8 cellular contexts compared by ENCODE assay signal in the genomic region with DNA sequence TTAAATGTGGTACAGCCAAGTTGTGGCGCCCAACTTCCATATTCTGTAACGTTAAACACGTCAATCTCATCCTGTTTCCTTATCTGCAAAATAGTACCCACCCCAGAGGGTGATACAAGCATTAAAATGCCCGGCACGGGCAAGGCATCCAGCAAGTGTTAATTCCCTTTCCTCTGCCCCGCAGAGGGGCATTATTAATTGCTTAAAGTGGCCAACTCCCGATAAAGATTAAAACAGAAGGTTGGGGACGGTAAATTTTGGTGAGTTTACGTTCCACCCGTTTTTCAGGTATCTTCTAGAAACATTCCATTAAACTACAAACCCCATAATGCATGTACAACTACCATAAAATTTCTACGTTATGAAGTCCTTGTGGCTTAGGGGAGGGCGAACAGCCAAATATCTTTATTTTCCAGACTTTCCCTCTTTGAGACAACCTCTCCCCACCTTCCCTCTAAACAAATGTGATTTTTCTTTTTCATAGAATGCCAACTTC. TPM values are rescaled to one million over a fixed set of nuclear protein-coding genes. Genes with fewer than 3 reads are reported as not detected.
DNase-seq lines count a peak whose midpoint lies in the region; ATAC-seq, FAIRE-seq and TF ChIP-seq lines count a peak whose summit lies in the region.

No MANE protein-coding gene starts in this region.

- peaks cover 13% of the 10 kb centered on the region for H3K36me3 ChIP-seq in ACC112 (ENCODE audit: insufficient read depth, low read length)

- peak overlapping the region; percentile 94 for H3K4me3 ChIP-seq in ACC112 (ENCODE audit: low read depth, low read length)

- H3K79me2 ChIP-seq in ACC112 (ENCODE audit: control insufficient read depth, insufficient read depth, low read length, unreplicated experiment) = peaks cover 42% of the 10 kb centered on the region

- H3K4me3 Mint-ChIP-seq in naive B cell = peak overlapping the region; percentile 89 to 100 (median 98)

- no peaks in the 10 kb centered on the region for H3K9me3 Mint-ChIP-seq in naive B cell

- no peak for DNase-seq in GM12891 (ENCODE audit: insufficient read length, low spot score)
- peak; percentile 48 for DNase-seq in SW480 (ENCODE audit: low spot score)
- peak; percentile 27 for DNase-seq in effector CD4-positive, alpha-beta T cell
- peak; percentile 39 for DNase-seq in naive B cell
- DNase-seq in epidermal melanocyte (ENCODE audit: insufficient read length, low spot score) = no peak
- no peak for DNase-seq in COLO668 (lab: John Stamatoyannopoulos, UW; ENCODE audit: unreplicated experiment)

- ATAC-seq in naive B cell (ENCODE audit: low read depth in 2 of 2) (no peak), GM18519 (IDR thresholded peaks at IDR 0.05; ENCODE audit: low FRiP score, unreplicated experiment) (no peak)

- peaks cover 8% of the 10 kb centered on the region for H3K4me1 ChIP-seq in ACC112 (ENCODE audit: control insufficient read depth, insufficient read depth, low read length, unreplicated experiment)

- no peaks in the 10 kb centered on the region for H3K27me3 ChIP-seq in ACC112 (ENCODE audit: insufficient read depth, low read length)

- TF ChIP-seq POLR2A in GM12891 (IDR thresholded peaks at IDR 0.05; ENCODE audit: low read depth, low read length) = no peak

- peak; percentile 9 for FAIRE-seq in GM12891 (lab: Jason Lieb, UNC)

- H3K27ac ChIP-seq in ACC112 (ENCODE audit: low read depth, low read length) = peak overlapping the region; percentile 97

- peak overlapping the region; percentile 84 for H2AFZ ChIP-seq in ACC112 (ENCODE audit: low read length, unreplicated experiment)

- H3K27me3 Mint-ChIP-seq in naive B cell = no peaks in the 10 kb centered on the region

- peaks cover 26 to 46% (median 33%) of the 10 kb centered on the region in 3 donors for H3K4me1 Mint-ChIP-seq in naive B cell

- peaks cover 0 to 11% of the 10 kb centered on the region in 2 donors for H3K36me3 Mint-ChIP-seq in naive B cell

- peak overlapping the region; percentile 99 to 100 (median 100) for H3K27ac Mint-ChIP-seq in naive B cell

TF ChIP-seq in GM12891, 5 proteins besides CTCF, POLR2A, EP300 and RAD21:
- TF ChIP-seq POU2F2 (IDR thresholded peaks at IDR 0.05; ENCODE audit: low read depth, low read length) = no peak
- no peak for TF ChIP-seq TAF1 (IDR thresholded peaks at IDR 0.05; ENCODE audit: low read depth, low read length)
- TF ChIP-seq POLR2AphosphoS5 (IDR thresholded peaks at IDR 0.05; ENCODE audit: low read depth, low read length) = no peak
- TF ChIP-seq PAX5 (IDR thresholded peaks at IDR 0.05; ENCODE audit: insufficient read depth, low read length, severe bottlenecking) = no peak
- no peak for TF ChIP-seq SPI1 (IDR thresholded peaks at IDR 0.05; ENCODE audit: low read depth, low read length)

RNA-seq across cellular contexts. Expression of gene GPBP1, which starts 1.3 kb away (rescaled TPM):
- 31.2 TPM for polyA plus RNA-seq in GM12891 (2012; ENCODE audit: low read depth, missing spikeins)
- 100 to 1,000 TPM in 4 of 6 donors, 10 to 100 TPM in 2; 84.1 to 120 (median 106) TPM for polyA plus RNA-seq in naive B cell (ENCODE audit: low read depth in 6 of 6)

Comparison
In these comparisons a context has a peak if more than half of its experiments do, and no peak if none do; other contexts are left out.
1. DNase-seq: peak in SW480 (single experiment), effector CD4-positive, alpha-beta T cell (single experiment) and naive B cell (single experiment); none in GM12891 (single experiment), epidermal melanocyte (single experiment) and COLO668 (single experiment).